In the genomic region with DNA sequence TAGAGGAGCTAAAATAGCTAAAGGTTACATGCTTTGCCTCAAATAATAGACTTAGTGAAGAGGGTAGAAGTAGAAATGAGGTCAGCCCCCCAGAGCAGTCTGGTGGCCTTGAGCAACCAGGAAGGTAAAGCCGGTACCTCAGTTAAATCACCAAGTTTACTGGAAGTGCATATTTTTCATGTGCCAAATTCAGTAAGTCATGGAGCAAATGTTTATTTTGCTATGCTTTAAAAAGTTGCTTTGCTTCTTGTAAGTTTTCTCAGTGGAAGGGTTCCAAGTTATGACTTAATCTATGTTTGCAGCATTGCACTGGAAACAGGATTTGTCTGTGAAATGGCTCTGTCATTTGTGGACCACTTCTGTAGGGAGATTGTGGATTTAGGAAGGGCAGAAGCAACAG, we compare ENCODE assay signal across 11 cellular contexts.
DNase-seq lines count a peak whose midpoint lies in the region; TF ChIP-seq lines count a peak whose summit lies in the region.
"Had no signal": no experiment of that assay in that cellular context is flagged by ENCODE, and none has a peak within 500 bp of the region (broad histone marks: within the 10 kb centered on the region; RNA-seq: fewer than 3 reads in every experiment).

No MANE protein-coding gene starts in this region.

- H3K4me3 ChIP-seq in AG09309 (ENCODE audit: control insufficient read depth, low read depth, low read length) (no peak overlapping the region), foreskin fibroblast (ENCODE audit: low read depth in 1 of 2, low read length in 2 of 2) (no peak overlapping the region), rectal smooth muscle tissue (ENCODE audit: low read length) (no peak overlapping the region)
- H3K4me3 ChIP-seq: SJCRH30 had no signal

- H3K36me3 ChIP-seq in rectal smooth muscle tissue (ENCODE audit: control insufficient read depth, insufficient read depth, low read length) = no peaks in the 10 kb centered on the region
- H3K36me3 ChIP-seq: SJCRH30 had no signal

- H3K27me3 ChIP-seq in rectal smooth muscle tissue (ENCODE audit: control insufficient read depth, insufficient read depth, low read length) = no peaks in the 10 kb centered on the region
- H3K27me3 ChIP-seq: SJCRH30 had no signal

- DNase-seq in AG09309 (ENCODE audit: low read depth) (peak; percentile 68), T1000 (lab: John Stamatoyannopoulos, UW) (peak; percentile 5), foreskin fibroblast (peak; percentile 61 to 83), DMS53 (lab: John Stamatoyannopoulos, UW) (no peak), inferior parietal cortex (ENCODE audit: extremely low spot score) (no peak), DMS153 (lab: John Stamatoyannopoulos, UW) (no peak)
- DNase-seq in stimulated activated naive CD4-positive, alpha-beta T cell (lab: John Stamatoyannopoulos, UW) = no peak
- DNase-seq: CD4-positive, alpha-beta T cell; kidney; SJCRH30 had no signal

- H3K9ac ChIP-seq in rectal smooth muscle tissue (ENCODE audit: low read length) = no peak overlapping the region

- H3K27ac ChIP-seq in rectal smooth muscle tissue (ENCODE audit: low read depth, low read length) = peak overlapping the region; percentile 76
- H3K27ac ChIP-seq: SJCRH30 had no signal

- peaks cover 40% of the 10 kb centered on the region for H3K4me1 ChIP-seq in rectal smooth muscle tissue (ENCODE audit: control insufficient read depth, insufficient read depth, low read length)
- H3K4me1 ChIP-seq: SJCRH30 had no signal

- TF ChIP-seq CTCF in AG09309 (IDR thresholded peaks at IDR 0.05; ENCODE audit: control insufficient read depth, insufficient read depth, low read depth, low read length, missing control alignments) = no peak
- TF ChIP-seq CTCF in foreskin fibroblast (IDR thresholded peaks at IDR 0.05; ENCODE audit: low read depth, low read length) = no peak

Comparison
In these comparisons a context has a peak if more than half of its experiments do, and no peak if none do; other contexts are left out.
1. DNase-seq: peak in AG09309 (single experiment), T1000 (single experiment) and foreskin fibroblast (2 of 2); none in stimulated activated naive CD4-positive, alpha-beta T cell (0 of 6), DMS53 (single experiment), inferior parietal cortex (single experiment) and DMS153 (single experiment).